16 cellular contexts compared by ENCODE assay signal in the genomic region with DNA sequence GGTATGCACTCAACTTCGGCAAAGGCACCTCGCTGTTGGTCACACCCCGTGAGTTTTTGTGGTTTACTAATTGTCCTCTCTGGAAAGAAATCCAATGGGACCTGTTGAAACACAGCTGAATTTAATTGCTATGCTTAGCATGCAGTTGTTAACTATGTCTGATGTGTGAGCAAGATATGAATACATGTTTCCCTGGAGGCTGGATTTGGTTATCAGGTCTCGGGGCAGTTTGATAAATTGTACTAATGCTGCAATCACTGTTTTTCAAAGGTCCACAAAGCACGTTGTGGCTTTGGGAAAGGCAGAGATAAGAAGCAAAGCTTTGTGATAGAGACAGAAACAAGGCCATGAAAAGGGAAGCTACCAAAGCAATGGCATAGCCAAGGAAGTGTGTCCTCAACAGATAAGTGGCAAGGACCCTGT.
DNase-seq lines count a peak whose midpoint lies in the region; ATAC-seq, FAIRE-seq and TF ChIP-seq lines count a peak whose summit lies in the region.
"Had no signal": no experiment of that assay in that cellular context is flagged by ENCODE, and none has a peak within 500 bp of the region (broad histone marks: within the 10 kb centered on the region; RNA-seq: fewer than 3 reads in every experiment).

No MANE protein-coding gene starts in this region.

- no peaks in the 10 kb centered on the region for H3K9me3 ChIP-seq in BLaER1 treated with 17β-estradiol and CSF1 and Interleukin-3, amounts not matched to agents 10 nM and 100 nM (replicated peaks in 1 of 11)
- H3K9me3 ChIP-seq in DOHH2 (ENCODE audit: control insufficient read depth, insufficient read depth, low read length) (no peaks in the 10 kb centered on the region), keratinocyte (ENCODE audit: control insufficient read depth, low read depth, low read length) (no peaks in the 10 kb centered on the region), hepatocyte (ENCODE audit: low read depth) (no peaks in the 10 kb centered on the region)
- H3K9me3 ChIP-seq: breast epithelium, thoracic aorta had no signal

- CTCF ChIA-PET in activated B cell treated with CpG ODN at 0.5 μM for 24 hours (lab: Charles Lee): interaction anchor here (0.9 to 2.8 kb wide), 4 partner anchors 15 to 72 kb away, joined by 3 to 24 read pairs (median 4); no protein-coding TSS in a partner anchor

- intact Hi-C loops in activated B cell treated with CpG ODN at 0.5 μM for 24 hours (cut with micrococcal nuclease): loop anchor here (2.0 kb wide), 1 partner anchor 33 kb away; no protein-coding TSS in a partner anchor

- FAIRE-seq in keratinocyte (lab: Jason Lieb, UNC): peak; percentile 95
- FAIRE-seq: G401.6, H54 had no signal

- peak overlapping the region; percentile 81 for H3K27ac Mint-ChIP-seq in activated B cell treated with CpG ODN at 0.5 μM for 24 hours

- ATAC-seq in activated B cell treated with CpG ODN at 0.5 μM for 24 hours (ENCODE audit: low read depth) (no peak), GM21717 (IDR thresholded peaks at IDR 0.05; ENCODE audit: unreplicated experiment) (no peak), HG02642 (IDR thresholded peaks at IDR 0.05; ENCODE audit: poor library complexity, unreplicated experiment) (no peak)
- ATAC-seq: left colon had no signal

- no peak overlapping the region for H3K4me3 ChIP-seq in BLaER1 treated with 17β-estradiol and CSF1 and Interleukin-3, amounts not matched to agents 10 nM and 100 nM
- H3K4me3 ChIP-seq in DOHH2 (ENCODE audit: low read length) (no peak overlapping the region), keratinocyte (ENCODE audit: control insufficient read depth in 2 of 3, extremely low read depth in 1 of 3, insufficient read depth in 2 of 3, low read depth in 1 of 3, low read length in 3 of 3) (peak overlapping the region in 1 of 3 experiments; percentile 14), hepatocyte (no peak overlapping the region)
- H3K4me3 ChIP-seq: breast epithelium, thoracic aorta had no signal

- peaks cover 0 to 100% (median 8%) of the 10 kb centered on the region in 11 experiments; a peak in 11 of 22 replicates for H4K20me1 ChIP-seq in BLaER1 treated with 17β-estradiol and CSF1 and Interleukin-3, amounts not matched to agents 10 nM and 100 nM
- H4K20me1 ChIP-seq in DOHH2 (ENCODE audit: control insufficient read depth, insufficient read depth, low read depth, low read length): no peaks in the 10 kb centered on the region
- H4K20me1 ChIP-seq in keratinocyte (ENCODE audit: control insufficient read depth, extremely low read depth, insufficient read depth, low read length): no peaks in the 10 kb centered on the region
- H4K20me1 ChIP-seq in hepatocyte (ENCODE audit: insufficient read depth, poor library complexity, severe bottlenecking): no peaks in the 10 kb centered on the region

- H3K36me3 ChIP-seq in BLaER1 treated with 17β-estradiol and CSF1 and Interleukin-3, amounts not matched to agents 10 nM and 100 nM: peaks cover 0 to 100% (median 73%) of the 10 kb centered on the region in 11 experiments; a peak in 14 of 22 replicates
- H3K36me3 ChIP-seq in DOHH2 (ENCODE audit: control insufficient read depth, low read length) (peaks cover 43% of the 10 kb centered on the region), keratinocyte (ENCODE audit: control insufficient read depth in 2 of 2, extremely low read depth in 1 of 2, insufficient read depth in 2 of 2, low read length in 2 of 2) (no peaks in the 10 kb centered on the region), hepatocyte (replicated peaks; ENCODE audit: insufficient read depth, low read depth) (no peaks in the 10 kb centered on the region)
- H3K36me3 ChIP-seq: breast epithelium, thoracic aorta had no signal

- WGBS in hepatocyte (ENCODE audit: low lambda C conversion rate, missing lambda C conversion rate): 51% methylated on average over 5 of the region's 5 CpGs

- no peaks in the 10 kb centered on the region for H3K9me3 Mint-ChIP-seq in activated B cell treated with CpG ODN at 0.5 μM for 24 hours
- H3K9me3 Mint-ChIP-seq: neural crest cell had no signal

- H3K27me3 ChIP-seq in BLaER1 treated with 17β-estradiol and CSF1 and Interleukin-3, amounts not matched to agents 10 nM and 100 nM: no peaks in the 10 kb centered on the region
- H3K27me3 ChIP-seq in DOHH2 (ENCODE audit: control insufficient read depth, low read length): no peaks in the 10 kb centered on the region
- H3K27me3 ChIP-seq in keratinocyte (ENCODE audit: control insufficient read depth, extremely low read depth, insufficient read depth, low read length): no peaks in the 10 kb centered on the region
- no peaks in the 10 kb centered on the region for H3K27me3 ChIP-seq in hepatocyte
- H3K27me3 ChIP-seq: breast epithelium had no signal

- H3K9me2 ChIP-seq in DOHH2 (replicated peaks; ENCODE audit: control insufficient read depth, low read length) (no peaks in the 10 kb centered on the region), hepatocyte (replicated peaks; ENCODE audit: insufficient read depth) (no peaks in the 10 kb centered on the region)

- no peaks in the 10 kb centered on the region for H3K9me1 ChIP-seq in keratinocyte (ENCODE audit: control insufficient read depth, extremely low read depth, insufficient read depth, low read length)

- peaks cover 27% of the 10 kb centered on the region for H3F3A ChIP-seq in DOHH2 (ENCODE audit: control insufficient read depth, insufficient read depth)

- peaks cover 11 to 100% (median 94%) of the 10 kb centered on the region in 10 experiments for H3K4me1 ChIP-seq in BLaER1 treated with 17β-estradiol and CSF1 and Interleukin-3, amounts not matched to agents 10 nM and 100 nM
- H3K4me1 ChIP-seq in DOHH2 (ENCODE audit: control insufficient read depth, low read length) (peaks cover 97% of the 10 kb centered on the region), keratinocyte (ENCODE audit: control insufficient read depth, extremely low read depth, insufficient read depth, low read length) (peaks cover 30% of the 10 kb centered on the region), hepatocyte (ENCODE audit: insufficient read depth) (no peaks in the 10 kb centered on the region)
- H3K4me1 ChIP-seq: breast epithelium had no signal

- H3K9ac ChIP-seq in BLaER1 treated with 17β-estradiol and CSF1 and Interleukin-3, amounts not matched to agents 10 nM and 100 nM: 0 out of 22 replicates have a peak overlapping the region, but pooled peaks of 3 of the 11 experiments have one; percentile 0 to 11 (median 8)
- no peak overlapping the region for H3K9ac ChIP-seq in keratinocyte (ENCODE audit: control insufficient read depth, extremely low read depth, insufficient read depth, low read length)

- peak overlapping the region; percentile 47 to 85 (median 69) for H3K4me2 ChIP-seq in BLaER1 treated with 17β-estradiol and CSF1 and Interleukin-3, amounts not matched to agents 10 nM and 100 nM
- H3K4me2 ChIP-seq in DOHH2 (ENCODE audit: low read length) (peak overlapping the region; percentile 80; the same call in 1 of the 2 replicates), keratinocyte (ENCODE audit: control insufficient read depth, extremely low read depth, insufficient read depth, low read depth, low read length) (peak overlapping the region; percentile 23), hepatocyte (no peak overlapping the region)

- no peak for DNase-seq in activated B cell treated with CpG ODN at 0.5 μM for 24 hours
- peak; percentile 5 for DNase-seq in keratinocyte (ENCODE audit: low read depth, low spot score)
- no peak for DNase-seq in hepatocyte (ENCODE audit: low spot score)
- DNase-seq in NCI-H510A (lab: John Stamatoyannopoulos, UW): no peak
- DNase-seq: head of caudate nucleus, left colon, NCI-H446 had no signal

- TF ChIP-seq CTCF in DOHH2 (IDR thresholded peaks at IDR 0.05; ENCODE audit: low read depth, low read length, poor library complexity, severe bottlenecking): no peak
- TF ChIP-seq CTCF in activated B cell treated with CpG ODN at 0.5 μM for 24 hours (IDR thresholded peaks at IDR 0.05): no peak
- no peak for TF ChIP-seq CTCF in keratinocyte (optimal IDR thresholded peaks at IDR 0.05 in 1 of 3, IDR thresholded peaks at IDR 0.05 in 1 of 3, conservative IDR thresholded peaks at IDR 0.05 in 1 of 3; ENCODE audit: extremely low read depth in 1 of 3, insufficient read depth in 2 of 3, low read length in 3 of 3)
- TF ChIP-seq CTCF in hepatocyte (IDR thresholded peaks at IDR 0.05; ENCODE audit: poor library complexity): no peak

- peak overlapping the region; percentile 36 for H3K4me3 Mint-ChIP-seq in activated B cell treated with CpG ODN at 0.5 μM for 24 hours
- H3K4me3 Mint-ChIP-seq: neural crest cell had no signal

- no peaks in the 10 kb centered on the region for H3K36me3 Mint-ChIP-seq in activated B cell treated with CpG ODN at 0.5 μM for 24 hours (ENCODE audit: low read depth)

- peak overlapping the region in 8 of 11 experiments; percentile 13 to 69 (median 31); a peak in 15 of 22 replicates for H3K27ac ChIP-seq in BLaER1 treated with 17β-estradiol and CSF1 and Interleukin-3, amounts not matched to agents 10 nM and 100 nM
- H3K27ac ChIP-seq in DOHH2 (ENCODE audit: low read depth, low read length): no peak overlapping the region
- no peak overlapping the region for H3K27ac ChIP-seq in keratinocyte (ENCODE audit: control insufficient read depth, insufficient read depth, low read length)
- no peak overlapping the region for H3K27ac ChIP-seq in hepatocyte
- H3K27ac ChIP-seq: thoracic aorta had no signal

- H3K27me3 Mint-ChIP-seq in activated B cell treated with CpG ODN at 0.5 μM for 24 hours: no peaks in the 10 kb centered on the region

- peaks cover 68% of the 10 kb centered on the region for H3K4me1 Mint-ChIP-seq in activated B cell treated with CpG ODN at 0.5 μM for 24 hours
- H3K4me1 Mint-ChIP-seq: neural crest cell had no signal

- dilution Hi-C loops in keratinocyte (cut with MboI; ENCODE audit: extremely low pct_ligation_motif_present, low sequenced_read_pairs): no loop called here

- no peak overlapping the region for H2AFZ ChIP-seq in keratinocyte (ENCODE audit: control insufficient read depth, low read length)
- H2AFZ ChIP-seq in hepatocyte: no peak overlapping the region

- H3K79me2 ChIP-seq in DOHH2 (ENCODE audit: control insufficient read depth, low read length) (peaks cover 79% of the 10 kb centered on the region), keratinocyte (ENCODE audit: control insufficient read depth, insufficient read depth, low read length) (no peaks in the 10 kb centered on the region), hepatocyte (no peaks in the 10 kb centered on the region)

- POLR2A ChIA-PET in activated B cell treated with CpG ODN at 0.5 μM for 24 hours (lab: Charles Lee): interaction anchor here (0.7 to 3.4 kb wide), 4 partner anchors 13 to 58 kb away, joined by 3 to 24 read pairs (median 4); no protein-coding TSS in a partner anchor

Comparison
In these comparisons a context has a peak if more than half of its experiments do, and no peak if none do; other contexts are left out.
1. H3K27ac ChIP-seq: peak in BLaER1 treated with 17β-estradiol and CSF1 and Interleukin-3, amounts not matched to agents 10 nM and 100 nM (8 of 11); none in DOHH2 (single experiment), keratinocyte (single experiment) and hepatocyte (single experiment).